Comparison of ENCODE assay signal across 2 cellular contexts in genomic region chr6:38687549-38687948, GRCh38.
TF ChIP-seq lines count a peak whose summit lies in the region.

No MANE protein-coding gene starts in this region.

TF ChIP-seq in GM12878, 131 proteins besides CTCF, POLR2A, EP300 and RAD21:
- TF ChIP-seq ZBTB33 (IDR thresholded peaks at IDR 0.05) (no peak), CEBPB (IDR thresholded peaks at IDR 0.05; ENCODE audit: borderline replicate concordance in 1 of 2, low read depth in 2 of 2, low read length in 2 of 2) (no peak), LARP7 (IDR thresholded peaks at IDR 0.05) (no peak), SMARCA5 (IDR thresholded peaks at IDR 0.05) (no peak), ZNF217 (IDR thresholded peaks at IDR 0.05) (no peak), SPI1 (IDR thresholded peaks at IDR 0.05; ENCODE audit: borderline replicate concordance, insufficient read depth, low read depth, low read length) (no peak), ETV6 (conservative IDR thresholded peaks at IDR 0.05 in 1 of 2, IDR thresholded peaks at IDR 0.05 in 1 of 2; ENCODE audit: borderline replicate concordance in 1 of 2, low read depth in 1 of 2) (no peak), POU2F2 (IDR thresholded peaks at IDR 0.05; ENCODE audit: borderline replicate concordance, low read depth, low read length) (no peak), HDGF (IDR thresholded peaks at IDR 0.05) (no peak), EED (IDR thresholded peaks at IDR 0.05; ENCODE audit: low read depth) (no peak), BCL11A (IDR thresholded peaks at IDR 0.05; ENCODE audit: low read depth, low read length) (no peak), YY1 (IDR thresholded peaks at IDR 0.05; ENCODE audit: low read depth, low read length) (no peak), ZNF24 (IDR thresholded peaks at IDR 0.05) (no peak), NFXL1 (IDR thresholded peaks at IDR 0.05; ENCODE audit: borderline replicate concordance) (no peak), RELA (IDR thresholded peaks at IDR 0.05; ENCODE audit: borderline replicate concordance, partially characterized antibody) (no peak)
TF ChIP-seq in GM12878: peak in this region for 0.

TF ChIP-seq in liver, 16 proteins besides CTCF, POLR2A, EP300 and RAD21:
- TF ChIP-seq ATF3 (IDR thresholded peaks at IDR 0.05) (no peak), GABPA (IDR thresholded peaks at IDR 0.05 in 1 of 2, conservative IDR thresholded peaks at IDR 0.05 in 1 of 2) (no peak), HNF4G (IDR thresholded peaks at IDR 0.05) (no peak), YY1 (IDR thresholded peaks at IDR 0.05) (no peak), MAX (IDR thresholded peaks at IDR 0.05) (no peak), RXRA (IDR thresholded peaks at IDR 0.05) (no peak), SP1 (IDR thresholded peaks at IDR 0.05) (no peak), EGR1 (IDR thresholded peaks at IDR 0.05; ENCODE audit: low read depth in 2 of 2) (no peak), FOXA2 (IDR thresholded peaks at IDR 0.05) (no peak), JUND (IDR thresholded peaks at IDR 0.05) (no peak), TAF1 (conservative IDR thresholded peaks at IDR 0.05) (no peak), FOXA1 (IDR thresholded peaks at IDR 0.05) (no peak), ZBTB33 (IDR thresholded peaks at IDR 0.05) (no peak), REST (IDR thresholded peaks at IDR 0.05) (no peak), HNF4A (conservative IDR thresholded peaks at IDR 0.05) (no peak)
TF ChIP-seq in liver: peak in this region for 0.
